Comparison of ENCODE assay signal across 14 cellular contexts in the genomic region with DNA sequence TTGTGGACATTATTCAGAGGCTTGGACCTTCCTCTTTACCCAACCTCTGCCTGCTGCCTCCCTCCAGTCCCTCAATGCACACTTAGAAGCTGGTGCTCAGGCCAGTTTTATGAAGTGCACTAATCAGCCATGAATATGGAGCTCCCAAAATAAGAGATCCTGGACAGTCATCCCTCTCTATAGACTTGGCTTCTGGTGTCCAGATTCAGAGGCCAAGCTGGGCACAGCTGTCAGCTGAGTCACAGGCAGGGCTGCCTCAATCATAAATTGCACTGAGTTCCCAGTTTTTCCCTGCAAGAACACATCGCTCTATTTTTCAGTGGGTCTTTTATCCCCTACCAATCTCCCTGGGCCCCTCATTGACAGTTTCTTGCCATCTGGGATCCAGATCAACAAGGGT.
DNase-seq lines count a peak whose midpoint lies in the region; ATAC-seq and TF ChIP-seq lines count a peak whose summit lies in the region.
"Had no signal": no experiment of that assay in that cellular context is flagged by ENCODE, and none has a peak within 500 bp of the region (broad histone marks: within the 10 kb centered on the region; RNA-seq: fewer than 3 reads in every experiment).

No MANE protein-coding gene starts in this region.

- H3K27me3 ChIP-seq in SJCRH30: no peaks in the 10 kb centered on the region
- no peaks in the 10 kb centered on the region for H3K27me3 ChIP-seq in right cardiac atrium (ENCODE audit: control insufficient read depth, insufficient read depth)
- H3K27me3 ChIP-seq in psoas muscle (ENCODE audit: insufficient read depth in 3 of 3, low read length in 2 of 3): no peaks in the 10 kb centered on the region
- H3K27me3 ChIP-seq: Peyer's patch had no signal

- ATAC-seq in Right ventricle myocardium superior (ENCODE audit: poor library complexity) (peak; percentile 45), Right ventricle myocardium inferior (no peak), right cardiac atrium (peak in 1 of 2 donors; percentile 65), psoas muscle (peak; percentile 75 to 87 (median 79))
- ATAC-seq: HCT116 had no signal

- H3K27ac ChIP-seq in SJCRH30 (no peak overlapping the region), right cardiac atrium (ENCODE audit: low read length) (no peak overlapping the region), psoas muscle (no peak overlapping the region)
- H3K27ac ChIP-seq: GM23248, Peyer's patch had no signal

- no peak for TF ChIP-seq CTCF in psoas muscle (IDR thresholded peaks at IDR 0.05)

- DNase-seq in Right ventricle myocardium superior (no peak), Right ventricle myocardium inferior (ENCODE audit: missing footprints) (no peak), SJCRH30 (peak; percentile 10 to 28), right cardiac atrium (peak; percentile 47 to 61 (median 59)), psoas muscle (no peak), GM03348 (ENCODE audit: low spot score) (no peak), activated T-cell treated with anti-CD3 and anti-CD28 coated beads for 4 hours (no peak), posterior vena cava (ENCODE audit: low spot score) (no peak)
- DNase-seq: 8988T, AML-193, GM23248, NCI-H774, Peyer's patch had no signal

- H3K9me3 ChIP-seq in SJCRH30 (replicated peaks) (no peaks in the 10 kb centered on the region), right cardiac atrium (ENCODE audit: control insufficient read depth, low read length) (no peaks in the 10 kb centered on the region), psoas muscle (no peaks in the 10 kb centered on the region)
- H3K9me3 ChIP-seq: Peyer's patch had no signal

- H3K36me3 ChIP-seq in SJCRH30 (no peaks in the 10 kb centered on the region), psoas muscle (ENCODE audit: insufficient read depth in 1 of 2, low read depth in 1 of 2) (no peaks in the 10 kb centered on the region)
- H3K36me3 ChIP-seq: Peyer's patch had no signal

- H3K4me1 ChIP-seq in SJCRH30 (peaks cover 11% of the 10 kb centered on the region; the same call in 1 of the 2 replicates), right cardiac atrium (ENCODE audit: control insufficient read depth, insufficient read depth, low read length) (no peaks in the 10 kb centered on the region), psoas muscle (no peaks in the 10 kb centered on the region)
- H3K4me1 ChIP-seq: Peyer's patch had no signal

- 75% methylated on average over 1 of the region's 1 CpG for WGBS in right cardiac atrium
- 54 to 88% (median 63%) methylated on average over 1 of the region's 1 CpG for WGBS in psoas muscle, 3 donors

- no peak overlapping the region for H3K4me3 ChIP-seq in SJCRH30
- H3K4me3 ChIP-seq in right cardiac atrium (ENCODE audit: low read length): no peak overlapping the region
- no peak overlapping the region for H3K4me3 ChIP-seq in psoas muscle
- H3K4me3 ChIP-seq: GM23248, Peyer's patch had no signal

- intact Hi-C loops in Right ventricle myocardium superior (cut with DNase I) (no loop called here), Right ventricle myocardium inferior (cut with DNase I) (no loop called here), right cardiac atrium (cut with DNase I) (no loop called here), psoas muscle (cut with DNase I) (loop anchor here in 1 of 2 donors (10.0 kb wide), 1 partner anchor 341 kb away; no protein-coding TSS in a partner anchor), posterior vena cava (cut with DNase I) (no loop called here)

Comparison
In these comparisons a context has a peak if more than half of its experiments do, and no peak if none do; other contexts are left out.
1. DNase-seq: peak in SJCRH30 (2 of 2) and right cardiac atrium (3 of 3); none in Right ventricle myocardium superior (single experiment), Right ventricle myocardium inferior (single experiment), psoas muscle (0 of 2), GM03348 (single experiment), activated T-cell treated with anti-CD3 and anti-CD28 coated beads for 4 hours (single experiment) and posterior vena cava (single experiment).